Comparison of ENCODE assay signal across 9 cellular contexts in genomic region chr4:94548571-94548970, GRCh38.
DNase-seq lines count a peak whose midpoint lies in the region; ATAC-seq and TF ChIP-seq lines count a peak whose summit lies in the region.
"Had no signal": no experiment of that assay in that cellular context is flagged by ENCODE, and none has a peak within 500 bp of the region (broad histone marks: within the 10 kb centered on the region; RNA-seq: fewer than 3 reads in every experiment).

No MANE protein-coding gene starts in this region.

- peaks cover 2% of the 10 kb centered on the region for H3K36me3 ChIP-seq in MG63
- peaks cover 2% of the 10 kb centered on the region for H3K36me3 ChIP-seq in brain microvascular endothelial cell (replicated peaks)
- H3K36me3 ChIP-seq in left lung = no peaks in the 10 kb centered on the region

- in situ Hi-C loops in brain microvascular endothelial cell (cut with HindIII; ENCODE audit: low pct_ligation_motif_present, low sequenced_read_pairs) = no loop called here

- intact Hi-C loops in left lung (cut with DNase I) = no loop called here

- H3K4me3 ChIP-seq in MG63 (no peak overlapping the region), brain microvascular endothelial cell (ENCODE audit: low read depth, low read length) (no peak overlapping the region), left lung (no peak overlapping the region)

- ATAC-seq in left lung (peak; percentile 82), HG03159 (IDR thresholded peaks at IDR 0.05; ENCODE audit: unreplicated experiment) (no peak), GM18907 (IDR thresholded peaks at IDR 0.05; ENCODE audit: unreplicated experiment) (no peak)
- no peak for ATAC-seq in naive thymus-derived CD8-positive, alpha-beta T cell
- no peak for ATAC-seq in stimulated activated memory B cell treated with anti-CD40 and anti-IgM and Interleukin-4, amounts not matched to agents 10 μg/mL and 1 μg/mL and 100 μg/mL, for 72 hours
- ATAC-seq: activated CD8-positive, alpha-beta T cell treated with anti-CD3 and anti-CD28 coated beads for 36 hours had no signal

- peaks cover 10 to 33% (median 13%) of the 10 kb centered on the region in 3 donors for H3K36me3 Mint-ChIP-seq in naive thymus-derived CD8-positive, alpha-beta T cell
- H3K36me3 Mint-ChIP-seq in stimulated activated memory B cell treated with anti-CD40 and anti-IgM and Interleukin-4, amounts not matched to agents 10 μg/mL and 1 μg/mL and 100 μg/mL, for 72 hours = peaks cover 22% of the 10 kb centered on the region

- H3K4me1 ChIP-seq in left lung = peaks cover 4 to 15% of the 10 kb centered on the region in 2 donors

- H3K27ac Mint-ChIP-seq in naive thymus-derived CD8-positive, alpha-beta T cell = no peak overlapping the region
- no peak overlapping the region for H3K27ac Mint-ChIP-seq in stimulated activated memory B cell treated with anti-CD40 and anti-IgM and Interleukin-4, amounts not matched to agents 10 μg/mL and 1 μg/mL and 100 μg/mL, for 72 hours
- H3K27ac Mint-ChIP-seq: activated CD8-positive, alpha-beta T cell treated with anti-CD3 and anti-CD28 coated beads for 36 hours had no signal

- H3K9me3 Mint-ChIP-seq in naive thymus-derived CD8-positive, alpha-beta T cell = peaks cover 0 to 9% (median 0%) of the 10 kb centered on the region in 9 donors
- no peaks in the 10 kb centered on the region for H3K9me3 Mint-ChIP-seq in stimulated activated memory B cell treated with anti-CD40 and anti-IgM and Interleukin-4, amounts not matched to agents 10 μg/mL and 1 μg/mL and 100 μg/mL, for 72 hours

- TF ChIP-seq CTCF in brain microvascular endothelial cell (IDR thresholded peaks at IDR 0.05; ENCODE audit: low read depth, low read length, missing control alignments) (no peak), left lung (IDR thresholded peaks at IDR 0.05) (no peak)

- no peaks in the 10 kb centered on the region for H3K27me3 Mint-ChIP-seq in naive thymus-derived CD8-positive, alpha-beta T cell
- no peaks in the 10 kb centered on the region for H3K27me3 Mint-ChIP-seq in stimulated activated memory B cell treated with anti-CD40 and anti-IgM and Interleukin-4, amounts not matched to agents 10 μg/mL and 1 μg/mL and 100 μg/mL, for 72 hours
- H3K27me3 Mint-ChIP-seq: activated CD8-positive, alpha-beta T cell treated with anti-CD3 and anti-CD28 coated beads for 36 hours had no signal

- no peaks in the 10 kb centered on the region for H3K27me3 ChIP-seq in MG63
- H3K27me3 ChIP-seq in brain microvascular endothelial cell (replicated peaks) = no peaks in the 10 kb centered on the region
- no peaks in the 10 kb centered on the region for H3K27me3 ChIP-seq in left lung

- H3K4me3 Mint-ChIP-seq in naive thymus-derived CD8-positive, alpha-beta T cell = no peak overlapping the region
- no peak overlapping the region for H3K4me3 Mint-ChIP-seq in stimulated activated memory B cell treated with anti-CD40 and anti-IgM and Interleukin-4, amounts not matched to agents 10 μg/mL and 1 μg/mL and 100 μg/mL, for 72 hours
- H3K4me3 Mint-ChIP-seq: activated CD8-positive, alpha-beta T cell treated with anti-CD3 and anti-CD28 coated beads for 36 hours had no signal

- POLR2A ChIA-PET in naive thymus-derived CD8-positive, alpha-beta T cell (lab: Charles Lee) = no interaction called here

- H3K4me1 Mint-ChIP-seq in naive thymus-derived CD8-positive, alpha-beta T cell = peaks cover 0 to 18% (median 8%) of the 10 kb centered on the region in 4 donors
- peaks cover 6% of the 10 kb centered on the region for H3K4me1 Mint-ChIP-seq in stimulated activated memory B cell treated with anti-CD40 and anti-IgM and Interleukin-4, amounts not matched to agents 10 μg/mL and 1 μg/mL and 100 μg/mL, for 72 hours

- peak; percentile 92 for DNase-seq in A172 (ENCODE audit: low spot score)
- DNase-seq in MG63 = peak; percentile 62
- DNase-seq in brain microvascular endothelial cell = peak; percentile 84
- no peak for DNase-seq in left lung
- DNase-seq in naive thymus-derived CD8-positive, alpha-beta T cell = no peak
- DNase-seq: activated CD8-positive, alpha-beta T cell treated with anti-CD3 and anti-CD28 coated beads for 36 hours had no signal

- no peaks in the 10 kb centered on the region for H3K9me3 ChIP-seq in MG63
- H3K9me3 ChIP-seq in left lung = no peaks in the 10 kb centered on the region

- H3K27ac ChIP-seq in brain microvascular endothelial cell (peak overlapping the region; percentile 84), left lung (peak overlapping the region in 1 of 2 donors; percentile 24)

Comparison
In these comparisons a context has a peak if more than half of its experiments do, and no peak if none do; other contexts are left out.
1. DNase-seq: peak in A172 (single experiment), MG63 (single experiment) and brain microvascular endothelial cell (single experiment); none in left lung (0 of 2) and naive thymus-derived CD8-positive, alpha-beta T cell (0 of 10).